In the genomic region with DNA sequence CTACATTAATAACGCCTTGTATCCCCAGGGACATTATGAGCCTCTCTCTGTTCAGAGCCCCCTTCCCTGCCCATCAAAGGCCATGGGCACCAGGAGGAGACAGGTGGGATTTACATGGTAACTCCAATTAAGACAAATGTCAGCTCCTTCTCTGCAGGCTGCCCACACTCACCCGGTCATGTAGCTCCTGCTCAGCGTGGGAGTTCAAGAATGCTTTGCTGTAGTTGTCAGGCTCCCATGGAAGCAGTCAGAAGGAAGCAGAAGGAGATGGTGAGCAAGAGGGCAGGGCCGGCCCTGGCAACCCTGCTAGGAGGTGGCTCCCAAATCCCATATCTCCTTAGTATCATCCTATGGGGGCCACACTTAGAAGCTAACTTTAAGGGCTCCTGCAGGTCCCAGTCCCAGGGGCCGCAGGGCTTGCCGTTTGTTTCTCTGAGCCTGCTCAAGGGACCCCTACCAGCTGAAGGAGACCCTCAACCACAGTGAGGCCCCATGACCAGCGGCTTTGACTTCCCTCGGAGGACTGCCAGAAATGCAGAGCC, we compare ENCODE assay signal across 13 cellular contexts.
"Had no signal": no experiment of that assay in that cellular context is flagged by ENCODE, and none has a peak within 500 bp of the region (broad histone marks: within the 10 kb centered on the region; RNA-seq: fewer than 3 reads in every experiment).

No MANE protein-coding gene starts in this region.

- H3K36me3 ChIP-seq: breast epithelium, esophagus squamous epithelium, left lung, pancreas, thyroid gland, vagina had no signal

- ATAC-seq: activated naive CD4-positive, alpha-beta T cell treated with anti-CD3 and anti-CD28 coated beads, Interleukin-2, amount 50 U/mL, for 72 hours; left lung; pancreas had no signal

- DNase-seq: activated CD4-positive, alpha-beta T cell treated with anti-CD3 and anti-CD28 coated beads, Interleukin-2, amount 50 U/mL, for 4 hours; activated CD4-positive, CD25-positive, alpha-beta regulatory T cell treated with anti-CD3 and anti-CD28 coated beads, Interleukin-2, amount 50 U/mL, for 72 hours; activated effector memory CD4-positive, alpha-beta T cell treated with anti-CD3 and anti-CD28 coated beads, Interleukin-2, amount 50 U/mL, for 16 hours; activated T-cell treated with anti-CD3 and anti-CD28 coated beads, Interleukin-2, amount 50 U/mL, for 1 hour; esophagus squamous epithelium; foreskin melanocyte; left lung; pancreas; T-helper 2 cell; thyroid gland had no signal

- H3K4me3 ChIP-seq: breast epithelium, esophagus squamous epithelium, left lung, pancreas, thyroid gland, vagina had no signal

- H3K27ac ChIP-seq: breast epithelium, esophagus squamous epithelium, left lung, pancreas, thyroid gland, vagina had no signal

- H3K9me3 ChIP-seq: breast epithelium, esophagus squamous epithelium, left lung, pancreas, thyroid gland, vagina had no signal

- H3K4me1 ChIP-seq: breast epithelium had no signal

- H3K27me3 ChIP-seq: breast epithelium, left lung, pancreas, thyroid gland, vagina had no signal
